ENCODE assay signal across 1 cellular context in the genomic region with DNA sequence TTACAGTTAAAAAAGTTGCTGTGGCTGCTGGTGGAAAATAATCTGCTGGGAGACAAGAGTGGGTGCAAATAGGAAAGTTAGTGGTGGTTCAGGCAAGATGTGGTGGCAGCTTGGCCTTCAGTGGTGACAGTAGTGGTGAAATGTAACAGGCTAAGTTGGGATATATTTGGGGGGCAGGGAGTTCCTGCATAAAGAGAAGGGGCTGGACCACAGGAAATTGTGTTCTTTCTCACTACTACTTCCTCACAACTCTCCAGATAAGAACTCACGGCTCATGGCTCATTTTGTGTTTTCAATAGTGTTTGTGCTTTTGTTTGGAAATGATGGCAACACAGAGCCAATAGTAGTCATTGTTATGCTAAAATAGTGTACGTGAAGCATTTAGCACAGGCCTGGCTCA.
TF ChIP-seq lines count a peak whose summit lies in the region.

No MANE protein-coding gene starts in this region.

TF ChIP-seq in GM12878, 131 proteins besides CTCF, POLR2A, EP300 and RAD21 (continued from another document):
- TF ChIP-seq CEBPZ (IDR thresholded peaks at IDR 0.05; ENCODE audit: low read depth, low read length) (no peak), HDGF (IDR thresholded peaks at IDR 0.05) (no peak)
TF ChIP-seq in GM12878: peak in this region for 0.
